8 cellular contexts compared by ENCODE assay signal in genomic region chr15:83065431-83065830, GRCh38. TPM values are rescaled to one million over a fixed set of nuclear protein-coding genes. Genes with fewer than 3 reads are reported as not detected.
DNase-seq lines count a peak whose midpoint lies in the region; ATAC-seq and TF ChIP-seq lines count a peak whose summit lies in the region.

No MANE protein-coding gene starts in this region.

- TF ChIP-seq CTCF in kidney epithelial cell (IDR thresholded peaks at IDR 0.05; ENCODE audit: insufficient read depth, low read length, poor library complexity, severe bottlenecking) = no peak
- TF ChIP-seq CTCF in thoracic aorta (IDR thresholded peaks at IDR 0.05) = no peak

- no peaks in the 10 kb centered on the region for H3K9me3 ChIP-seq in thoracic aorta

- no peak overlapping the region for H3K27ac ChIP-seq in thoracic aorta

- H3K9me3 Mint-ChIP-seq in activated CD4-positive, alpha-beta T cell treated with anti-CD3 and anti-CD28 coated beads, Interleukin-2, amount 10 ng/mL, durations not matched to agents 7 days and 5 days = peaks cover 9% of the 10 kb centered on the region
- H3K9me3 Mint-ChIP-seq in activated T-helper 2 cell treated with anti-CD3 and anti-CD28 coated beads, Interferon-gamma antibody, Interleukin-2, Interleukin-4, amounts not matched to agents 10 μg/mL and 5 μg/mL and 100 μg/mL, durations not matched to agents 14 hours and 24 hours and 36 hours = peaks cover 5% of the 10 kb centered on the region

- H3K36me3 ChIP-seq in kidney epithelial cell (ENCODE audit: control insufficient read depth, insufficient read depth, low read length) (no peaks in the 10 kb centered on the region), thoracic aorta (peaks cover 3% of the 10 kb centered on the region)

- peaks cover 10% of the 10 kb centered on the region for H3K36me3 Mint-ChIP-seq in activated CD4-positive, alpha-beta T cell treated with anti-CD3 and anti-CD28 coated beads, Interleukin-2, amount 10 ng/mL, durations not matched to agents 7 days and 5 days (ENCODE audit: low read depth)
- peaks cover 24% of the 10 kb centered on the region for H3K36me3 Mint-ChIP-seq in activated T-helper 2 cell treated with anti-CD3 and anti-CD28 coated beads, Interferon-gamma antibody, Interleukin-2, Interleukin-4, amounts not matched to agents 10 μg/mL and 5 μg/mL and 100 μg/mL, durations not matched to agents 14 hours and 24 hours and 36 hours (ENCODE audit: low read depth)

- intact Hi-C loops in activated T-helper 2 cell treated with anti-CD3 and anti-CD28 coated beads, Interferon-gamma antibody, Interleukin-2, Interleukin-4, amounts not matched to agents 10 μg/mL and 5 μg/mL and 100 μg/mL, durations not matched to agents 14 hours and 24 hours and 36 hours (cut with micrococcal nuclease) = loop anchor here (5.0 to 10.0 kb wide), 4 partner anchors 42 to 258 kb away; partner anchors contain the start of genes FSD2, HDGFL3, TM6SF1 and WHAMM

- peak overlapping the region; percentile 87 for H3K27ac Mint-ChIP-seq in activated CD4-positive, alpha-beta T cell treated with anti-CD3 and anti-CD28 coated beads, Interleukin-2, amount 10 ng/mL, durations not matched to agents 7 days and 5 days
- H3K27ac Mint-ChIP-seq in activated T-helper 2 cell treated with anti-CD3 and anti-CD28 coated beads, Interferon-gamma antibody, Interleukin-2, Interleukin-4, amounts not matched to agents 10 μg/mL and 5 μg/mL and 100 μg/mL, durations not matched to agents 14 hours and 24 hours and 36 hours = peak overlapping the region; percentile 62

- ATAC-seq in thoracic aorta (ENCODE audit: insufficient number of reproducible peaks, low FRiP score, low read depth) (no peak), GM18519 (IDR thresholded peaks at IDR 0.05; ENCODE audit: low FRiP score, unreplicated experiment) (no peak)

- peak overlapping the region; percentile 76 for H3K4me3 Mint-ChIP-seq in activated CD4-positive, alpha-beta T cell treated with anti-CD3 and anti-CD28 coated beads, Interleukin-2, amount 10 ng/mL, durations not matched to agents 7 days and 5 days
- H3K4me3 Mint-ChIP-seq in activated T-helper 2 cell treated with anti-CD3 and anti-CD28 coated beads, Interferon-gamma antibody, Interleukin-2, Interleukin-4, amounts not matched to agents 10 μg/mL and 5 μg/mL and 100 μg/mL, durations not matched to agents 14 hours and 24 hours and 36 hours (ENCODE audit: low read depth) = peak overlapping the region; percentile 81

- H3K4me3 ChIP-seq in kidney epithelial cell (ENCODE audit: low read depth, low read length) (peak overlapping the region; percentile 62), thoracic aorta (peak overlapping the region; percentile 76)

- CTCF ChIA-PET in activated CD4-positive, alpha-beta T cell treated with anti-CD3 and anti-CD28 coated beads, Interleukin-2, amount 10 ng/mL, durations not matched to agents 7 days and 5 days (lab: Charles Lee) = no interaction called here

- H3K27me3 Mint-ChIP-seq in activated CD4-positive, alpha-beta T cell treated with anti-CD3 and anti-CD28 coated beads, Interleukin-2, amount 10 ng/mL, durations not matched to agents 7 days and 5 days = no peaks in the 10 kb centered on the region
- H3K27me3 Mint-ChIP-seq in activated T-helper 2 cell treated with anti-CD3 and anti-CD28 coated beads, Interferon-gamma antibody, Interleukin-2, Interleukin-4, amounts not matched to agents 10 μg/mL and 5 μg/mL and 100 μg/mL, durations not matched to agents 14 hours and 24 hours and 36 hours (ENCODE audit: low read depth) = no peaks in the 10 kb centered on the region

- POLR2A ChIA-PET in activated CD4-positive, alpha-beta T cell treated with anti-CD3 and anti-CD28 coated beads, Interleukin-2, amount 10 ng/mL, durations not matched to agents 7 days and 5 days (lab: Charles Lee) = no interaction called here

- no peak for DNase-seq in activated CD4-positive, alpha-beta T cell treated with anti-CD3 and anti-CD28 coated beads, Interleukin-2, amount 10 ng/mL, durations not matched to agents 7 days and 5 days
- DNase-seq in activated CD4-positive, alpha-beta T cell treated with anti-CD3 and anti-CD28 coated beads for 48 hours = no peak
- DNase-seq in activated T-helper 2 cell treated with anti-CD3 and anti-CD28 coated beads, Interferon-gamma antibody, Interleukin-2, Interleukin-4, amounts not matched to agents 10 μg/mL and 5 μg/mL and 100 μg/mL, durations not matched to agents 14 hours and 24 hours and 36 hours (ENCODE audit: low spot score) = no peak
- DNase-seq in kidney epithelial cell (ENCODE audit: low read depth) (no peak), thoracic aorta (ENCODE audit: low spot score) (no peak), NCI-H187 (lab: John Stamatoyannopoulos, UW) (no peak)
- no peak for DNase-seq in stimulated activated CD4-positive, alpha-beta T cell treated with anti-CD3 and anti-CD28 coated beads, Interleukin-4, amount 100 ng/mL, for 4 hours

- no peaks in the 10 kb centered on the region for H3K27me3 ChIP-seq in kidney epithelial cell (ENCODE audit: control insufficient read depth, insufficient read depth, low read length)
- no peaks in the 10 kb centered on the region for H3K27me3 ChIP-seq in thoracic aorta (replicated peaks; ENCODE audit: insufficient read depth)

- peaks cover 35 to 59% of the 10 kb centered on the region in 2 donors for H3K4me1 ChIP-seq in thoracic aorta (ENCODE audit: control insufficient read depth in 1 of 2, low read depth in 2 of 2)

- H3K4me1 Mint-ChIP-seq in activated CD4-positive, alpha-beta T cell treated with anti-CD3 and anti-CD28 coated beads, Interleukin-2, amount 10 ng/mL, durations not matched to agents 7 days and 5 days = peaks cover 21% of the 10 kb centered on the region
- H3K4me1 Mint-ChIP-seq in activated T-helper 2 cell treated with anti-CD3 and anti-CD28 coated beads, Interferon-gamma antibody, Interleukin-2, Interleukin-4, amounts not matched to agents 10 μg/mL and 5 μg/mL and 100 μg/mL, durations not matched to agents 14 hours and 24 hours and 36 hours (ENCODE audit: low read depth) = peaks cover 20% of the 10 kb centered on the region

RNA-seq across cellular contexts. Expression of gene BTBD1, which starts 1.6 kb away (rescaled TPM):
- total RNA-seq in activated CD4-positive, alpha-beta T cell treated with anti-CD3 and anti-CD28 coated beads, Interleukin-2, amount 10 ng/mL, durations not matched to agents 7 days and 5 days = 10 to 100 TPM; 50.4 to 61.0 TPM
- 56.8 and 59.5 TPM in 2 replicates for total RNA-seq in activated T-helper 2 cell treated with anti-CD3 and anti-CD28 coated beads, Interferon-gamma antibody, Interleukin-2, Interleukin-4, amounts not matched to agents 10 μg/mL and 5 μg/mL and 100 μg/mL, durations not matched to agents 14 hours and 24 hours and 36 hours
- total RNA-seq in kidney epithelial cell (85.4 and 90.0 TPM in 2 replicates), thoracic aorta (10 to 100 TPM; 62.3 to 73.4 TPM)

RNA-seq across cellular contexts. Expression of gene TM6SF1, which starts 42.0 kb away (rescaled TPM):
- 10 to 100 TPM in 1 of 2 experiments, 1 to 10 TPM in 1; 9.4 to 12.5 TPM for total RNA-seq in activated CD4-positive, alpha-beta T cell treated with anti-CD3 and anti-CD28 coated beads, Interleukin-2, amount 10 ng/mL, durations not matched to agents 7 days and 5 days
- total RNA-seq in activated T-helper 2 cell treated with anti-CD3 and anti-CD28 coated beads, Interferon-gamma antibody, Interleukin-2, Interleukin-4, amounts not matched to agents 10 μg/mL and 5 μg/mL and 100 μg/mL, durations not matched to agents 14 hours and 24 hours and 36 hours = 1.7 and 3.3 TPM in 2 replicates
- total RNA-seq in kidney epithelial cell (17.4 and 21.4 TPM in 2 replicates), thoracic aorta (10 to 100 TPM in 1 of 2 donors, 1 to 10 TPM in 1; 9.1 to 11.0 TPM)

RNA-seq across cellular contexts. Expression of gene C15orf40, which starts 54.0 kb away (rescaled TPM):
- total RNA-seq in activated CD4-positive, alpha-beta T cell treated with anti-CD3 and anti-CD28 coated beads, Interleukin-2, amount 10 ng/mL, durations not matched to agents 7 days and 5 days = 10 to 100 TPM; 21.5 to 24.5 TPM
- total RNA-seq in activated T-helper 2 cell treated with anti-CD3 and anti-CD28 coated beads, Interferon-gamma antibody, Interleukin-2, Interleukin-4, amounts not matched to agents 10 μg/mL and 5 μg/mL and 100 μg/mL, durations not matched to agents 14 hours and 24 hours and 36 hours = 22.1 and 24.4 TPM in 2 replicates
- total RNA-seq in kidney epithelial cell = 9.9 and 21.2 TPM in 2 replicates
- total RNA-seq in thoracic aorta = 10 to 100 TPM; 10.2 to 16.7 TPM
